ENCODE assay signal across 24 cellular contexts in genomic region chr2:105598853-105599252, GRCh38.
DNase-seq lines count a peak whose midpoint lies in the region; ATAC-seq and TF ChIP-seq lines count a peak whose summit lies in the region.
"Had no signal": no experiment of that assay in that cellular context is flagged by ENCODE, and none has a peak within 500 bp of the region (broad histone marks: within the 10 kb centered on the region; RNA-seq: fewer than 3 reads in every experiment).

No MANE protein-coding gene starts in this region.

- ATAC-seq in stimulated activated naive CD8-positive, alpha-beta T cell treated with anti-CD3 and anti-CD28 coated beads, Interleukin-15, amount 100 ng/mL, for 72 hours, result peak; percentile 56
- ATAC-seq in stimulated activated naive CD8-positive, alpha-beta T cell treated with anti-CD3 and anti-CD28 coated beads, Interleukin-15, Interleukin-2, amounts not matched to agents 100 U/mL and 50 U/mL, for 24 hours, result no peak
- ATAC-seq in HG03280 (IDR thresholded peaks at IDR 0.05; ENCODE audit: unreplicated experiment), result peak; percentile 64
- no peak for ATAC-seq in HG03196 (IDR thresholded peaks at IDR 0.05; ENCODE audit: unreplicated experiment)
- ATAC-seq: mucosa of descending colon had no signal

- H3K27ac Mint-ChIP-seq in stimulated activated naive CD8-positive, alpha-beta T cell treated with anti-CD3 and anti-CD28 coated beads, Interleukin-15, amount 100 ng/mL, for 72 hours, result peak overlapping the region; percentile 19 to 33
- H3K27ac Mint-ChIP-seq in brain, result peak overlapping the region in 3 of 5 experiments; percentile 38 to 99 (median 82)
- H3K27ac Mint-ChIP-seq: nephron progenitor cell; T-helper 1 cell treated with Interleukin-12 subunit alpha and Interleukin-12 subunit beta and Interleukin-4 antibody, amounts not matched to agents 30 μg/mL and 1 μg/mL, for 36 hours had no signal

- no peak for TF ChIP-seq CTCF in brain (conservative IDR thresholded peaks at IDR 0.05)

- no peak for DNase-seq in stimulated activated naive CD8-positive, alpha-beta T cell treated with anti-CD3 and anti-CD28 coated beads, Interleukin-15, amount 100 ng/mL, for 72 hours
- no peak for DNase-seq in stimulated activated naive CD8-positive, alpha-beta T cell treated with anti-CD3 and anti-CD28 coated beads, Interleukin-15, Interleukin-2, amounts not matched to agents 100 U/mL and 50 U/mL, for 24 hours
- DNase-seq in NCI-H1436 treated with DMSO at 0.1 percent for 48 hours (lab: John Stamatoyannopoulos, UW) (no peak), glomerular visceral epithelial cell (ENCODE audit: extremely low spot score) (no peak)
- DNase-seq: activated gamma-delta T cell treated with Interleukin-2 at 50 U/mL for 16 hours; activated T-cell treated with anti-CD3 and anti-CD28 coated beads, Interleukin-2, amount 50 U/mL, for 1 hour; C1 segment of cervical spinal cord; cortex of kidney; DND-41; esophagus squamous epithelium; KG1; mucosa of descending colon; NCI-H1417 treated with DMSO at 0.1 percent for 48 hours; NCI-H2107; nephron progenitor cell; ovary; retina; stimulated activated CD4-positive, alpha-beta T cell treated with anti-CD3 and anti-CD28 coated beads, Interleukin-1b, Interleukin-23, amount 100 ng/mL, for 48 hours; stimulated activated CD8-positive, alpha-beta memory T cell treated with anti-CD3 and anti-CD28 coated beads, Interleukin-4, amount 100 ng/mL, for 48 hours; trophoblast cell had no signal

- H3K4me3 Mint-ChIP-seq in stimulated activated naive CD8-positive, alpha-beta T cell treated with anti-CD3 and anti-CD28 coated beads, Interleukin-15, amount 100 ng/mL, for 72 hours, result peak overlapping the region in 1 of 2 donors; percentile 35
- no peak overlapping the region for H3K4me3 Mint-ChIP-seq in brain
- H3K4me3 Mint-ChIP-seq: nephron progenitor cell; T-helper 1 cell treated with Interleukin-12 subunit alpha and Interleukin-12 subunit beta and Interleukin-4 antibody, amounts not matched to agents 30 μg/mL and 1 μg/mL, for 36 hours had no signal

- H3K4me1 Mint-ChIP-seq in stimulated activated naive CD8-positive, alpha-beta T cell treated with anti-CD3 and anti-CD28 coated beads, Interleukin-15, amount 100 ng/mL, for 72 hours, result peaks cover 25% of the 10 kb centered on the region
- H3K4me1 Mint-ChIP-seq in brain, result peaks cover 35% of the 10 kb centered on the region
- H3K4me1 Mint-ChIP-seq: nephron progenitor cell had no signal

- H3K27me3 Mint-ChIP-seq in stimulated activated naive CD8-positive, alpha-beta T cell treated with anti-CD3 and anti-CD28 coated beads, Interleukin-15, amount 100 ng/mL, for 72 hours, result no peaks in the 10 kb centered on the region
- H3K27me3 Mint-ChIP-seq in brain, result peaks cover 2% of the 10 kb centered on the region

- no peaks in the 10 kb centered on the region for H3K36me3 Mint-ChIP-seq in brain

- H3K9me3 Mint-ChIP-seq in stimulated activated naive CD8-positive, alpha-beta T cell treated with anti-CD3 and anti-CD28 coated beads, Interleukin-15, amount 100 ng/mL, for 72 hours, result no peaks in the 10 kb centered on the region
- no peaks in the 10 kb centered on the region for H3K9me3 Mint-ChIP-seq in brain
- H3K9me3 Mint-ChIP-seq: nephron progenitor cell; T-helper 1 cell treated with Interleukin-12 subunit alpha and Interleukin-12 subunit beta and Interleukin-4 antibody, amounts not matched to agents 30 μg/mL and 1 μg/mL, for 36 hours had no signal

Comparison
In these comparisons a context has a peak if more than half of its experiments do, and no peak if none do; other contexts are left out.
1. ATAC-seq: peak in stimulated activated naive CD8-positive, alpha-beta T cell treated with anti-CD3 and anti-CD28 coated beads, Interleukin-15, amount 100 ng/mL, for 72 hours (single experiment) and HG03280 (single experiment); none in stimulated activated naive CD8-positive, alpha-beta T cell treated with anti-CD3 and anti-CD28 coated beads, Interleukin-15, Interleukin-2, amounts not matched to agents 100 U/mL and 50 U/mL, for 24 hours (single experiment) and HG03196 (single experiment).